8 cellular contexts compared by ENCODE assay signal in the genomic region with DNA sequence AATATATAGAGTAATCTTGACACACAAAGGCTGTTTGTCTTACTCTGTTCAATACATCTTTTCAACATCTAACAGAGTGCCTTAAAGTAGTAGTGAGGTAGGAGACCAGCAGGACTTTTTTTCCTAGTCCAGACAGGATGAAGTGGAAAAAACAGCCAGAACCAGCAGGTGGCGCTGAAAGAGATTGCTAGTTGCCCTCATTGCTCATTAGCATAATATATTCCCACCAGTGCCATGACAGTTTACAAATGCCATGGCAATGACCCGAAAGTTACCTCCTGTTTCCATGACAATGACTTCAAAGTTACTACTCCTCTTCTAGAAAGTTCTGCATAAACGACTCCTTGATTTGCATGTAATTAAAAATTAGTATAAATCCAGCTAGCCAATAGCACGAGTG.
DNase-seq lines count a peak whose midpoint lies in the region; ATAC-seq, FAIRE-seq and TF ChIP-seq lines count a peak whose summit lies in the region.

No MANE protein-coding gene starts in this region.

- H3K4me3 ChIP-seq in ACC112 (ENCODE audit: low read depth, low read length) (peak overlapping the region; percentile 58; the same call in 1 of the 2 replicates), GM12864 (ENCODE audit: low read depth, low read length) (no peak overlapping the region), SJCRH30 (no peak overlapping the region)

- H2AFZ ChIP-seq in ACC112 (ENCODE audit: low read length, unreplicated experiment) = peak overlapping the region; percentile 63

- no peaks in the 10 kb centered on the region for H3K36me3 ChIP-seq in ACC112 (ENCODE audit: insufficient read depth, low read length)
- H3K36me3 ChIP-seq in SJCRH30 = no peaks in the 10 kb centered on the region

- H3K4me1 ChIP-seq in ACC112 (ENCODE audit: control insufficient read depth, insufficient read depth, low read length, unreplicated experiment) = peaks cover 58% of the 10 kb centered on the region
- H3K4me1 ChIP-seq in SJCRH30 = no peaks in the 10 kb centered on the region; the same call in 1 of the 2 replicates

- H3K27me3 ChIP-seq in ACC112 (ENCODE audit: insufficient read depth, low read length) (no peaks in the 10 kb centered on the region), SJCRH30 (no peaks in the 10 kb centered on the region)

- peak; percentile 73 for ATAC-seq in HG03103 (IDR thresholded peaks at IDR 0.05; ENCODE audit: low read depth, unreplicated experiment)

- H3K9me3 ChIP-seq in SJCRH30 (replicated peaks) = no peaks in the 10 kb centered on the region

- no peaks in the 10 kb centered on the region for H3K79me2 ChIP-seq in ACC112 (ENCODE audit: control insufficient read depth, insufficient read depth, low read length, unreplicated experiment)

- peak overlapping the region; percentile 95 for H3K27ac ChIP-seq in ACC112 (ENCODE audit: low read depth, low read length)
- no peak overlapping the region for H3K27ac ChIP-seq in SJCRH30

- no peak for FAIRE-seq in frontal cortex (lab: Jason Lieb, UNC)

- TF ChIP-seq CTCF in GM12864 (IDR thresholded peaks at IDR 0.05; ENCODE audit: low read depth, low read length, missing control alignments) = peak; percentile 72

- DNase-seq in GM12864 (ENCODE audit: low read depth) (no peak), SJCRH30 (peak; percentile 54 to 74), germinal center (ENCODE audit: low spot score) (peak; percentile 24), GDM1 (lab: John Stamatoyannopoulos, UW) (no peak), frontal cortex (ENCODE audit: low spot score in 2 of 2) (no peak), activated gamma-delta T cell (lab: John Stamatoyannopoulos, UW) (no peak)

Comparison
In these comparisons a context has a peak if more than half of its experiments do, and no peak if none do; other contexts are left out.
1. DNase-seq: peak in SJCRH30 (2 of 2) and germinal center (single experiment); none in GM12864 (single experiment), GDM1 (single experiment), frontal cortex (0 of 2) and activated gamma-delta T cell (single experiment).